16 cellular contexts compared by ENCODE assay signal in genomic region chr3:101310580-101311375, GRCh38. TPM values are rescaled to one million over a fixed set of nuclear protein-coding genes. Genes with fewer than 3 reads are reported as not detected.
A peak's percentile ranks its signal among the peaks of the same experiment; 100 is the strongest.
DNase-seq lines count a peak whose midpoint lies in the region; ATAC-seq and TF ChIP-seq lines count a peak whose summit lies in the region.
"Had no signal": no experiment of that assay in that cellular context is flagged by ENCODE, and none has a peak within 500 bp of the region (broad histone marks: within the 10 kb centered on the region; RNA-seq: fewer than 3 reads in every experiment).

No MANE protein-coding gene starts in this region.

- H3K27ac ChIP-seq in brain microvascular endothelial cell (no peak overlapping the region), uterus (peak overlapping the region; percentile 67 to 70)
- no peak overlapping the region for H3K27ac ChIP-seq in CD8-positive, alpha-beta memory T cell (ENCODE audit: low read depth, low read length)
- H3K27ac ChIP-seq: cardiac muscle cell, epithelial cell of prostate, PC-9, skin epidermis had no signal

- no peaks in the 10 kb centered on the region for H3K4me1 ChIP-seq in uterus
- no peaks in the 10 kb centered on the region for H3K4me1 ChIP-seq in CD8-positive, alpha-beta memory T cell (ENCODE audit: insufficient read depth, low read length)

- TF ChIP-seq CTCF in HFFc6 (IDR thresholded peaks at IDR 0.05) (no peak), brain microvascular endothelial cell (IDR thresholded peaks at IDR 0.05; ENCODE audit: low read depth, low read length, missing control alignments) (no peak), mesothelial cell of epicardium (IDR thresholded peaks at IDR 0.05; ENCODE audit: unreplicated experiment) (no peak), uterus (IDR thresholded peaks at IDR 0.05) (no peak)

- H3K9me3 Mint-ChIP-seq in HFFc6 (peaks cover 22% of the 10 kb centered on the region), mesothelial cell of epicardium (peaks cover 50% of the 10 kb centered on the region)
- peaks cover 32 to 37% (median 34%) of the 10 kb centered on the region in 5 donors for H3K9me3 Mint-ChIP-seq in CD8-positive, alpha-beta memory T cell

- no peak for ATAC-seq in HG03095 (IDR thresholded peaks at IDR 0.05; ENCODE audit: unreplicated experiment)
- ATAC-seq: activated CD4-positive, alpha-beta T cell treated with anti-CD3 and anti-CD28 coated beads for 36 hours; activated T-cell treated with anti-CD3 and anti-CD28 coated beads, Interleukin-2, amount 50 U/mL, for 72 hours; HepG2 had no signal

- H3K4me1 Mint-ChIP-seq in HFFc6 (ENCODE audit: low read depth) (peaks cover 14% of the 10 kb centered on the region), mesothelial cell of epicardium (peaks cover 28% of the 10 kb centered on the region)
- H3K4me1 Mint-ChIP-seq in CD8-positive, alpha-beta memory T cell: no peaks in the 10 kb centered on the region
- H3K4me1 Mint-ChIP-seq: activated CD4-positive, alpha-beta T cell treated with anti-CD3 and anti-CD28 coated beads for 36 hours had no signal

- H3K4me3 Mint-ChIP-seq in HFFc6: no peak overlapping the region
- peak overlapping the region; percentile 5 for H3K4me3 Mint-ChIP-seq in mesothelial cell of epicardium
- H3K4me3 Mint-ChIP-seq in CD8-positive, alpha-beta memory T cell: no peak overlapping the region
- H3K4me3 Mint-ChIP-seq: activated CD4-positive, alpha-beta T cell treated with anti-CD3 and anti-CD28 coated beads for 36 hours; activated T-cell treated with anti-CD3 and anti-CD28 coated beads, Interleukin-2, amount 50 U/mL, for 72 hours had no signal

- CTCF ChIA-PET in CD8-positive, alpha-beta memory T cell (lab: Charles Lee): no interaction called here

- peaks cover 24% of the 10 kb centered on the region for H3K36me3 Mint-ChIP-seq in HFFc6 (ENCODE audit: low read depth)
- H3K36me3 Mint-ChIP-seq in mesothelial cell of epicardium: peaks cover 39% of the 10 kb centered on the region
- peaks cover 9 to 50% (median 33%) of the 10 kb centered on the region in 3 donors for H3K36me3 Mint-ChIP-seq in CD8-positive, alpha-beta memory T cell

- POLR2A ChIA-PET in CD8-positive, alpha-beta memory T cell (lab: Charles Lee): no interaction called here

- intact Hi-C loops in uterus (cut with DNase I; ENCODE audit: low total_unique reads): no loop called here

- H3K27me3 ChIP-seq in brain microvascular endothelial cell (replicated peaks) (no peaks in the 10 kb centered on the region), uterus (no peaks in the 10 kb centered on the region)
- H3K27me3 ChIP-seq in CD8-positive, alpha-beta memory T cell (ENCODE audit: insufficient read depth, low read length, poor library complexity, severe bottlenecking): no peaks in the 10 kb centered on the region
- H3K27me3 ChIP-seq: cardiac muscle cell had no signal

- H3K27ac Mint-ChIP-seq in HFFc6: no peak overlapping the region
- peak overlapping the region; percentile 93 for H3K27ac Mint-ChIP-seq in mesothelial cell of epicardium
- H3K27ac Mint-ChIP-seq in CD8-positive, alpha-beta memory T cell: no peak overlapping the region
- H3K27ac Mint-ChIP-seq: activated CD4-positive, alpha-beta T cell treated with anti-CD3 and anti-CD28 coated beads for 36 hours had no signal

- in situ Hi-C loops in brain microvascular endothelial cell (cut with HindIII; ENCODE audit: low pct_ligation_motif_present, low sequenced_read_pairs): no loop called here

- H3K36me3 ChIP-seq in brain microvascular endothelial cell (replicated peaks): no peaks in the 10 kb centered on the region
- H3K36me3 ChIP-seq in uterus: no peaks in the 10 kb centered on the region
- no peaks in the 10 kb centered on the region for H3K36me3 ChIP-seq in CD8-positive, alpha-beta memory T cell (ENCODE audit: insufficient read depth, low read length)
- H3K36me3 ChIP-seq: cardiac muscle cell had no signal

- H3K4me3 ChIP-seq in brain microvascular endothelial cell (ENCODE audit: low read depth, low read length) (no peak overlapping the region), uterus (no peak overlapping the region)
- H3K4me3 ChIP-seq in CD8-positive, alpha-beta memory T cell (ENCODE audit: low read length): no peak overlapping the region
- H3K4me3 ChIP-seq: cardiac muscle cell, PC-9, skin epidermis had no signal

- no peaks in the 10 kb centered on the region for H3K9me3 ChIP-seq in uterus
- H3K9me3 ChIP-seq in CD8-positive, alpha-beta memory T cell (ENCODE audit: low read length): peaks cover 6% of the 10 kb centered on the region

- H3K27me3 Mint-ChIP-seq in HFFc6 (ENCODE audit: insufficient read depth) (no peaks in the 10 kb centered on the region), mesothelial cell of epicardium (ENCODE audit: low read depth) (no peaks in the 10 kb centered on the region)
- H3K27me3 Mint-ChIP-seq in CD8-positive, alpha-beta memory T cell: no peaks in the 10 kb centered on the region
- H3K27me3 Mint-ChIP-seq: activated CD4-positive, alpha-beta T cell treated with anti-CD3 and anti-CD28 coated beads for 36 hours had no signal

- TF ChIP-seq POLR2A in uterus (IDR thresholded peaks at IDR 0.05): no peak

- DNase-seq in HFFc6: peak; percentile 7
- DNase-seq in brain microvascular endothelial cell: peak; percentile 20
- no peak for DNase-seq in mesothelial cell of epicardium (ENCODE audit: low spot score in 2 of 2, unreplicated experiment in 2 of 2)
- DNase-seq in uterus: peak; percentile 24 to 57
- no peak for DNase-seq in CD8-positive, alpha-beta memory T cell
- no peak for DNase-seq in activated naive CD4-positive, alpha-beta T cell (lab: John Stamatoyannopoulos, UW)
- DNase-seq: activated CD4-positive, alpha-beta T cell treated with anti-CD3 and anti-CD28 coated beads for 36 hours; activated T-cell treated with anti-CD3 and anti-CD28 coated beads, Interleukin-2, amount 50 U/mL, for 72 hours; DMS153; NCI-H1105; PC-9 had no signal

RNA-seq across cellular contexts. Expression of gene IMPG2, which starts 9.6 kb away (rescaled TPM):
- under 1 TPM; 0.05 to 0.08 (median 0.06) TPM for total RNA-seq in HFFc6 (2021; fragmentation: NEBNext Ultra II Directional; extraction: Animal tissue kit (Norgen Biotek cat#: 25700))
- 0.59 to 0.69 TPM (median 0.69 TPM) in 3 replicates for total RNA-seq in mesothelial cell of epicardium
- total RNA-seq in uterus: 1 to 10 TPM in 1 of 4 donors, under 1 TPM in 2, not detected in 1; under 0.01 to 2.6 (median 0.70) TPM
- under 1 TPM; 0.11 to 0.20 TPM for total RNA-seq in CD8-positive, alpha-beta memory T cell
- not detected for polyA plus RNA-seq in CD8-positive, alpha-beta memory T cell

Comparison
In these comparisons a context has a peak if more than half of its experiments do, and no peak if none do; other contexts are left out.
1. DNase-seq: peak in HFFc6 (single experiment), brain microvascular endothelial cell (single experiment) and uterus (2 of 2); none in mesothelial cell of epicardium (0 of 2), CD8-positive, alpha-beta memory T cell (0 of 5) and activated naive CD4-positive, alpha-beta T cell (0 of 4).
2. H3K27ac ChIP-seq: peak in uterus (2 of 2); none in brain microvascular endothelial cell (single experiment) and CD8-positive, alpha-beta memory T cell (single experiment).